Comparison of ENCODE assay signal across 11 cellular contexts in genomic region chr4:6472387-6473263, GRCh38. TPM values are rescaled to one million over a fixed set of nuclear protein-coding genes. Genes with fewer than 3 reads are reported as not detected.
DNase-seq lines count a peak whose midpoint lies in the region; TF ChIP-seq lines count a peak whose summit lies in the region.
"Had no signal": no experiment of that assay in that cellular context is flagged by ENCODE, and none has a peak within 500 bp of the region (broad histone marks: within the 10 kb centered on the region; RNA-seq: fewer than 3 reads in every experiment).

Gene PPP2R2C (minus strand): TSS chr4:6472614. CDS start chr4:6472229, 385 bp downstream.

- H3K27me3 Mint-ChIP-seq in glutamatergic neuron (ENCODE audit: unreplicated experiment), result peaks cover 11% of the 10 kb centered on the region

- H3K27me3 ChIP-seq in NT2/D1 (ENCODE audit: insufficient read depth, insufficient read length), result peaks cover 64% of the 10 kb centered on the region

- no peaks in the 10 kb centered on the region for H3K9me3 ChIP-seq in NT2/D1 (ENCODE audit: insufficient read depth, low read length)
- H3K9me3 ChIP-seq: lower lobe of right lung had no signal

- H3K9ac ChIP-seq in NT2/D1 (ENCODE audit: insufficient read length, low read depth), result peak within 1 kb of the TSS; percentile 81

- H3K4me3 ChIP-seq in NT2/D1 (ENCODE audit: insufficient read length, low read depth), result peak within 1 kb of the TSS; percentile 67

- H3K36me3 Mint-ChIP-seq in glutamatergic neuron (ENCODE audit: unreplicated experiment), result no peaks in the 10 kb centered on the region

- no peak for TF ChIP-seq CTCF in glutamatergic neuron (IDR thresholded peaks at IDR 0.05; ENCODE audit: partially characterized antibody, unreplicated experiment)

- peak within 1 kb of the TSS; percentile 76 for H3K4me3 Mint-ChIP-seq in glutamatergic neuron (ENCODE audit: unreplicated experiment)

- no peaks in the 10 kb centered on the region for H3K36me3 ChIP-seq in NT2/D1 (ENCODE audit: insufficient read depth, insufficient read length, low read length)
- H3K36me3 ChIP-seq: lower lobe of right lung had no signal

- peak; percentile 64 for DNase-seq in DMS 273 (lab: John Stamatoyannopoulos, UW; ENCODE audit: unreplicated experiment)
- DNase-seq in DMS 273 treated with DMSO at 0.1 percent for 48 hours (lab: John Stamatoyannopoulos, UW), result no peak
- DNase-seq in NT2/D1 (ENCODE audit: low read depth, low spot score), result no peak
- DNase-seq in glutamatergic neuron, result peak; percentile 46
- DNase-seq in posterior vena cava (ENCODE audit: low spot score), result peak; percentile 58
- DNase-seq in GM03348 (ENCODE audit: low spot score), result no peak
- no peak for DNase-seq in NCI-H1436 treated with DMSO at 0.1 percent for 48 hours (lab: John Stamatoyannopoulos, UW)
- DNase-seq in RKO (ENCODE audit: low spot score), result no peak
- DNase-seq: activated gamma-delta T cell, lower lobe of right lung, NCI-H2029 had no signal

- peaks cover 3% of the 10 kb centered on the region for H3K9me3 Mint-ChIP-seq in glutamatergic neuron (ENCODE audit: unreplicated experiment)

- H3K4me1 Mint-ChIP-seq in glutamatergic neuron (ENCODE audit: low read depth, unreplicated experiment), result no peaks in the 10 kb centered on the region

- peaks cover 12% of the 10 kb centered on the region for H3K4me1 ChIP-seq in NT2/D1 (ENCODE audit: insufficient read depth, insufficient read length)

- intact Hi-C loops in posterior vena cava (cut with DNase I), result loop anchor here in 1 of 2 donors (10.0 kb wide), 1 partner anchor 1272 kb away; no protein-coding TSS in a partner anchor

- no peak within 1 kb of the TSS for H3K27ac Mint-ChIP-seq in glutamatergic neuron (ENCODE audit: unreplicated experiment)

RNA-seq across cellular contexts. Expression of gene PPP2R2C, which starts in this region (rescaled TPM):
- total RNA-seq in glutamatergic neuron (ENCODE audit: unreplicated experiment) (9.4 TPM), posterior vena cava (10 to 100 TPM in 1 of 2 donors, 1 to 10 TPM in 1; 3.9 to 18.3 TPM)
- total RNA-seq: lower lobe of right lung had no signal

Comparison
In these comparisons a context has a peak if more than half of its experiments do, and no peak if none do; other contexts are left out.
1. DNase-seq: peak in DMS 273 (single experiment), glutamatergic neuron (single experiment) and posterior vena cava (single experiment); none in DMS 273 treated with DMSO at 0.1 percent for 48 hours (single experiment), NT2/D1 (single experiment), GM03348 (single experiment), NCI-H1436 treated with DMSO at 0.1 percent for 48 hours (single experiment) and RKO (single experiment).